ENCODE assay signal across 20 cellular contexts in the genomic region with DNA sequence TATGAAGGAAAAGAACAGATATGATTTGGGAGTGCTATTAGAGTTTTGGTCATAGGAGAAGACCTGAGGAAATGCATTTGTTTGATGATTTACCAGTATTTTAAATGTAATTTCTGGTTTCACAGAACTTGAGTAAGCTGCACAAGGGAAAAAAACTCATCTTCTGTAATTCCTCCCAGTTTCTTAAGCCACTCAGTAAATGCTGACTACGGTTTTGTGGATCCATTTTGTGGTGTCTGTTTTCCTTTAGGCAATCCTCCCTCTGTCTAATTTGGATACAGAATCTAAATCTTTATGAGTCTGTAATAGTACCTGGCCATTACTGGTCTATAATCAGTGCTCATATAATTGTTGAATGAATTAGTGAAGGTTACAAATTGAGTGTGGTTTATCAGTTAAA.
A peak's percentile ranks its signal among the peaks of the same experiment; 100 is the strongest.
DNase-seq lines count a peak whose midpoint lies in the region; ATAC-seq, FAIRE-seq and TF ChIP-seq lines count a peak whose summit lies in the region.
"Had no signal": no experiment of that assay in that cellular context is flagged by ENCODE, and none has a peak within 500 bp of the region (broad histone marks: within the 10 kb centered on the region; RNA-seq: fewer than 3 reads in every experiment).

No MANE protein-coding gene starts in this region.

- no peak for TF ChIP-seq EP300 in A549 (IDR thresholded peaks at IDR 0.05)

- H3K27me3 Mint-ChIP-seq in T-helper 17 cell (no peaks in the 10 kb centered on the region), natural killer cell (ENCODE audit: low read depth in 2 of 2) (no peaks in the 10 kb centered on the region)
- H3K27me3 Mint-ChIP-seq in dendritic cell treated with granulocyte-macrophage colony-stimulating factor and Interleukin-4, amounts not matched to agents 40 ng/mL and 50 ng/mL, for 4 days: no peaks in the 10 kb centered on the region
- H3K27me3 Mint-ChIP-seq: B cell; CD4-positive, CD25-positive, alpha-beta regulatory T cell had no signal

- H3K4me1 Mint-ChIP-seq in T-helper 17 cell: peaks cover 25% of the 10 kb centered on the region
- H3K4me1 Mint-ChIP-seq in dendritic cell treated with granulocyte-macrophage colony-stimulating factor and Interleukin-4, amounts not matched to agents 40 ng/mL and 50 ng/mL, for 4 days (ENCODE audit: low read depth): peaks cover 58% of the 10 kb centered on the region
- H3K4me1 Mint-ChIP-seq in natural killer cell: peaks cover 12 to 22% of the 10 kb centered on the region in 2 donors

- H3K4me3 Mint-ChIP-seq in T-helper 17 cell (no peak overlapping the region), natural killer cell (no peak overlapping the region)
- H3K4me3 Mint-ChIP-seq in dendritic cell treated with granulocyte-macrophage colony-stimulating factor and Interleukin-4, amounts not matched to agents 40 ng/mL and 50 ng/mL, for 4 days: no peak overlapping the region
- H3K4me3 Mint-ChIP-seq: B cell; CD4-positive, CD25-positive, alpha-beta regulatory T cell; CD8-positive, alpha-beta T cell had no signal

- no peaks in the 10 kb centered on the region for H3K36me3 Mint-ChIP-seq in T-helper 17 cell (ENCODE audit: low read depth)
- peaks cover 22% of the 10 kb centered on the region for H3K36me3 Mint-ChIP-seq in dendritic cell treated with granulocyte-macrophage colony-stimulating factor and Interleukin-4, amounts not matched to agents 40 ng/mL and 50 ng/mL, for 4 days (ENCODE audit: low read depth)
- H3K36me3 Mint-ChIP-seq in natural killer cell: no peaks in the 10 kb centered on the region

- no peak overlapping the region for H3K4me2 ChIP-seq in A549
- H3K4me2 ChIP-seq: BLaER1 had no signal

- no peak for DNase-seq in A549 (ENCODE audit: low read depth in 1 of 2, low spot score in 1 of 2)
- DNase-seq in T-helper 17 cell: no peak
- no peak for DNase-seq in natural killer cell
- DNase-seq in NCI-H774 (lab: John Stamatoyannopoulos, UW): no peak
- DNase-seq in NCI-H1930 (lab: John Stamatoyannopoulos, UW): no peak
- DNase-seq: Caco-2; CD4-positive, CD25-positive, alpha-beta regulatory T cell; CD8-positive, alpha-beta T cell; DMS153; DND-41; GOT3 had no signal

- no peak for FAIRE-seq in A549 (lab: Jason Lieb, UNC)
- FAIRE-seq: G401.6, H54 had no signal

- peaks cover 10% of the 10 kb centered on the region for H3K4me1 ChIP-seq in A549
- H3K4me1 ChIP-seq in HEK293 (ENCODE audit: control insufficient read depth, insufficient read depth, low read length): peaks cover 5% of the 10 kb centered on the region; the same call in 1 of the 2 replicates
- H3K4me1 ChIP-seq: Caco-2, HAP-1 had no signal

- intact Hi-C loops in dendritic cell treated with granulocyte-macrophage colony-stimulating factor and Interleukin-4, amounts not matched to agents 40 ng/mL and 50 ng/mL, for 4 days (cut with micrococcal nuclease): loop anchor here (5.0 kb wide), 1 partner anchor 71 kb away; the partner anchor contains the start of gene OLFML2B
- intact Hi-C loops in natural killer cell (cut with micrococcal nuclease): no loop called here

- CTCF ChIA-PET in A549 (lab: Yijun Ruan, JAX) (no interaction called here), HEK293 (lab: Yijun Ruan, JAX) (no interaction called here)

- 67% methylated on average over 1 of the region's 1 CpG for WGBS in A549 (ENCODE audit: missing lambda C conversion rate)

- no peak overlapping the region for H3K4me3 ChIP-seq in A549
- no peak overlapping the region for H3K4me3 ChIP-seq in HEK293 (ENCODE audit: low read depth, low read length)
- H3K4me3 ChIP-seq: BLaER1, HAP-1 had no signal

- ATAC-seq in A549 (no peak), T-helper 17 cell (no peak), natural killer cell (no peak), HG03139 (IDR thresholded peaks at IDR 0.05; ENCODE audit: unreplicated experiment) (no peak)
- ATAC-seq: CD8-positive, alpha-beta T cell had no signal

- TF ChIP-seq RAD21 in A549 (conservative IDR thresholded peaks at IDR 0.05 in 1 of 2, IDR thresholded peaks at IDR 0.05 in 1 of 2): no peak

- peak overlapping the region; percentile 11 for H3K27ac Mint-ChIP-seq in T-helper 17 cell
- H3K27ac Mint-ChIP-seq in dendritic cell treated with granulocyte-macrophage colony-stimulating factor and Interleukin-4, amounts not matched to agents 40 ng/mL and 50 ng/mL, for 4 days: peak overlapping the region; percentile 91
- no peak overlapping the region for H3K27ac Mint-ChIP-seq in natural killer cell
- H3K27ac Mint-ChIP-seq: B cell; CD8-positive, alpha-beta T cell had no signal

- no peaks in the 10 kb centered on the region for H3K9me3 Mint-ChIP-seq in dendritic cell treated with granulocyte-macrophage colony-stimulating factor and Interleukin-4, amounts not matched to agents 40 ng/mL and 50 ng/mL, for 4 days
- no peaks in the 10 kb centered on the region for H3K9me3 Mint-ChIP-seq in natural killer cell
- H3K9me3 Mint-ChIP-seq: CD4-positive, CD25-positive, alpha-beta regulatory T cell; CD8-positive, alpha-beta T cell had no signal

- TF ChIP-seq POLR2A in A549 (IDR thresholded peaks at IDR 0.05; ENCODE audit: low read length): no peak

- H3K9me3 ChIP-seq in A549: no peaks in the 10 kb centered on the region
- no peaks in the 10 kb centered on the region for H3K9me3 ChIP-seq in HEK293 (ENCODE audit: control insufficient read depth, insufficient read depth, low read depth, low read length)
- no peaks in the 10 kb centered on the region for H3K9me3 ChIP-seq in T-helper 17 cell (ENCODE audit: control insufficient read depth, low read length, poor library complexity, severe bottlenecking)
- H3K9me3 ChIP-seq: BLaER1, Caco-2, HAP-1 had no signal

- TF ChIP-seq CTCF in A549 (IDR thresholded peaks at IDR 0.05): no peak
- TF ChIP-seq CTCF in HEK293 (tag by site-specific recombination; IDR thresholded peaks at IDR 0.05): no peak
- TF ChIP-seq CTCF in natural killer cell (IDR thresholded peaks at IDR 0.05): no peak

- H3K36me3 ChIP-seq in HEK293 (ENCODE audit: control insufficient read depth in 2 of 2, insufficient read depth in 1 of 2, low read length in 2 of 2): no peaks in the 10 kb centered on the region
- H3K36me3 ChIP-seq: BLaER1, HAP-1 had no signal

- POLR2A ChIA-PET in A549 (lab: Yijun Ruan, JAX): no interaction called here
- POLR2A ChIA-PET in HEK293 (lab: Yijun Ruan, JAX): no interaction called here

- H3K27ac ChIP-seq in A549 (no peak overlapping the region), HEK293 (ENCODE audit: extremely low read depth, low read depth, low read length) (no peak overlapping the region)
- H3K27ac ChIP-seq: BLaER1, C4-2B had no signal

TF ChIP-seq in A549, 52 proteins besides CTCF, POLR2A, EP300 and RAD21:
- TF ChIP-seq MAFK (IDR thresholded peaks at IDR 0.05; ENCODE audit: partially characterized antibody) (peak; percentile 30), ATOH8 (CRISPR knock-in tag; IDR thresholded peaks at IDR 0.05; ENCODE audit: low read depth) (no peak)

TF ChIP-seq in HEK293, 187 proteins besides CTCF, POLR2A, EP300 and RAD21:
- TF ChIP-seq, protein P1, sequence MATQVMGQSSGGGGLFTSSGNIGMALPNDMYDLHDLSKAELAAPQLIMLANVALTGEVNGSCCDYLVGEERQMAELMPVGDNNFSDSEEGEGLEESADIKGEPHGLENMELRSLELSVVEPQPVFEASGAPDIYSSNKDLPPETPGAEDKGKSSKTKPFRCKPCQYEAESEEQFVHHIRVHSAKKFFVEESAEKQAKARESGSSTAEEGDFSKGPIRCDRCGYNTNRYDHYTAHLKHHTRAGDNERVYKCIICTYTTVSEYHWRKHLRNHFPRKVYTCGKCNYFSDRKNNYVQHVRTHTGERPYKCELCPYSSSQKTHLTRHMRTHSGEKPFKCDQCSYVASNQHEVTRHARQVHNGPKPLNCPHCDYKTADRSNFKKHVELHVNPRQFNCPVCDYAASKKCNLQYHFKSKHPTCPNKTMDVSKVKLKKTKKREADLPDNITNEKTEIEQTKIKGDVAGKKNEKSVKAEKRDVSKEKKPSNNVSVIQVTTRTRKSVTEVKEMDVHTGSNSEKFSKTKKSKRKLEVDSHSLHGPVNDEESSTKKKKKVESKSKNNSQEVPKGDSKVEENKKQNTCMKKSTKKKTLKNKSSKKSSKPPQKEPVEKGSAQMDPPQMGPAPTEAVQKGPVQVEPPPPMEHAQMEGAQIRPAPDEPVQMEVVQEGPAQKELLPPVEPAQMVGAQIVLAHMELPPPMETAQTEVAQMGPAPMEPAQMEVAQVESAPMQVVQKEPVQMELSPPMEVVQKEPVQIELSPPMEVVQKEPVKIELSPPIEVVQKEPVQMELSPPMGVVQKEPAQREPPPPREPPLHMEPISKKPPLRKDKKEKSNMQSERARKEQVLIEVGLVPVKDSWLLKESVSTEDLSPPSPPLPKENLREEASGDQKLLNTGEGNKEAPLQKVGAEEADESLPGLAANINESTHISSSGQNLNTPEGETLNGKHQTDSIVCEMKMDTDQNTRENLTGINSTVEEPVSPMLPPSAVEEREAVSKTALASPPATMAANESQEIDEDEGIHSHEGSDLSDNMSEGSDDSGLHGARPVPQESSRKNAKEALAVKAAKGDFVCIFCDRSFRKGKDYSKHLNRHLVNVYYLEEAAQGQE (tag by site-specific recombination; IDR thresholded peaks at IDR 0.05): no peak
- TF ChIP-seq ZBTB20 (tag by site-specific recombination; IDR thresholded peaks at IDR 0.05): no peak
- TF ChIP-seq ZNF354C (tag by site-specific recombination; IDR thresholded peaks at IDR 0.05; ENCODE audit: borderline replicate concordance, low read depth): no peak
- 0 out of 2 replicates have a peak, but pooled peaks have one; percentile 11 for TF ChIP-seq SP7 (tag by site-specific recombination; IDR thresholded peaks at IDR 0.05)

Comparison
In these comparisons a context has a peak if more than half of its experiments do, and no peak if none do; other contexts are left out.
1. H3K27ac Mint-ChIP-seq: peak in T-helper 17 cell (single experiment) and dendritic cell treated with granulocyte-macrophage colony-stimulating factor and Interleukin-4, amounts not matched to agents 40 ng/mL and 50 ng/mL, for 4 days (single experiment); none in natural killer cell (0 of 2).